12 cellular contexts compared by ENCODE assay signal in the genomic region with DNA sequence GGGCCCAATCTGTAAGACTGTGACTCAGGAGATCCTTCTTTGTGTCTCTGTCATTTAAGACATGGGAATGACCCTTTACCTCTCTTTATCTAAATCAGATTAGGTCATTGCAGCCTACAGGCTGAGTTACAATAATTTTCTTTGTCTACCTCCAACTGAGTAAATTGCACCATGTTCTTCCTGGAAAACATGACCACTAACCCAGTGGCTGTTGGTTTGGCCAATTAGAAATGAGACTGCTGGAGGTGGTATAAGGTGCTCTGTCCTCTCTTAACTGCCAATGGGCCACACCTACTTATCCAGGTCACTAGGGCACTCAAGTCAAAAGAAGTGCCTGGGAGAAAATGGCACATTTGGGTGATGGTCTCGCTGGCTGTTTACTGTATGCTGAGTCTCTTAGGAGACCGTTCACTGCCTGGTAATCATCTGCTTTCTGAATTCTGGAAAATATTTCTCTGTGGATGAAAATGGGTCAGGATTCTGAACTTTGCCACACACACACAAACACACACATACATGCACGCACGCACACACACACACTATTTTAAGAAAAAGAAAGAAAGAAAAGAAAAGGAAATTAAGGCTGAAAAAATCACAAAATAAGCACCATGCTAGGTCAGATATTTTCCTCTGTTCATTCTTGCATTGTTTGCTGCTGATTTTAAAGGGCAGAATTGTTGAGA. TPM values are rescaled to one million over a fixed set of nuclear protein-coding genes. Genes with fewer than 3 reads are reported as not detected.
A peak's percentile ranks its signal among the peaks of the same experiment; 100 is the strongest.
DNase-seq lines count a peak whose midpoint lies in the region; ATAC-seq and TF ChIP-seq lines count a peak whose summit lies in the region.
"Had no signal": no experiment of that assay in that cellular context is flagged by ENCODE, and none has a peak within 500 bp of the region (broad histone marks: within the 10 kb centered on the region; RNA-seq: fewer than 3 reads in every experiment).

No MANE protein-coding gene starts in this region.

- peak; percentile 51 for DNase-seq in DMS153 (lab: John Stamatoyannopoulos, UW)
- DNase-seq in DMS153 treated with DMSO at 0.1 percent for 48 hours (lab: John Stamatoyannopoulos, UW; ENCODE audit: unreplicated experiment): no peak
- DNase-seq in SW480 (ENCODE audit: low spot score): peak; percentile 25
- DNase-seq in heart left ventricle: no peak
- no peak for DNase-seq in spleen
- no peak for DNase-seq in 8988T
- no peak for DNase-seq in CD4-positive, alpha-beta T cell

- no peak for TF ChIP-seq CTCF in heart left ventricle (IDR thresholded peaks at IDR 0.05)
- no peak for TF ChIP-seq CTCF in spleen (IDR thresholded peaks at IDR 0.05 in 8 of 11, conservative IDR thresholded peaks at IDR 0.05 in 3 of 11)
- no peak for TF ChIP-seq CTCF in CD4-positive, alpha-beta T cell (IDR thresholded peaks at IDR 0.05)

- ATAC-seq in heart left ventricle: peak in 3 of 4 donors; percentile 16 to 38 (median 36)
- ATAC-seq in CD4-positive, alpha-beta T cell (ENCODE audit: poor library complexity): no peak
- no peak for ATAC-seq in esophagus mucosa

- CTCF ChIA-PET in CD4-positive, alpha-beta T cell (lab: Charles Lee): no interaction called here

- no peaks in the 10 kb centered on the region for H3K27me3 Mint-ChIP-seq in CD4-positive, alpha-beta T cell

- H3K27ac ChIP-seq in heart left ventricle (peak overlapping the region in 9 of 12 donors; percentile 17 to 56 (median 33)), spleen (peak overlapping the region in 5 of 8 donors; percentile 18 to 36 (median 29))
- H3K27ac ChIP-seq in CD4-positive, alpha-beta T cell (ENCODE audit: low read depth, low read length): no peak overlapping the region
- H3K27ac ChIP-seq: 22Rv1, epithelial cell of prostate had no signal

- no peak overlapping the region for H3K4me3 Mint-ChIP-seq in CD4-positive, alpha-beta T cell
- H3K4me3 Mint-ChIP-seq: nephron had no signal

- H3K4me1 ChIP-seq in heart left ventricle (peaks cover 0 to 56% (median 7%) of the 10 kb centered on the region in 12 donors), spleen (peaks cover 3 to 89% (median 32%) of the 10 kb centered on the region in 6 donors)

- H3K36me3 Mint-ChIP-seq in CD4-positive, alpha-beta T cell (ENCODE audit: low read depth): peaks cover 16% of the 10 kb centered on the region

- H3K27me3 ChIP-seq in heart left ventricle (no peaks in the 10 kb centered on the region), spleen (replicated peaks in 1 of 7) (no peaks in the 10 kb centered on the region)
- H3K27me3 ChIP-seq in CD4-positive, alpha-beta T cell (ENCODE audit: control insufficient read depth, insufficient read depth, low read length): no peaks in the 10 kb centered on the region

- TF ChIP-seq POLR2A in heart left ventricle (IDR thresholded peaks at IDR 0.05) (no peak), spleen (IDR thresholded peaks at IDR 0.05) (no peak)

- no peaks in the 10 kb centered on the region for H3K9me3 Mint-ChIP-seq in CD4-positive, alpha-beta T cell
- H3K9me3 Mint-ChIP-seq: nephron had no signal

- WGBS in heart left ventricle, 4 donors: 74 to 89% (median 80%) methylated on average over 4 of the region's 4 CpGs
- WGBS in spleen, 5 donors: 84 to 90% (median 87%) methylated on average over 4 of the region's 4 CpGs

- intact Hi-C loops in heart left ventricle (cut with DNase I) (no loop called here), spleen (cut with DNase I; ENCODE audit: low total_unique reads) (no loop called here)
- intact Hi-C loops in CD4-positive, alpha-beta T cell (cut with DNase I, micrococcal nuclease): no loop called here

- H3K9me3 ChIP-seq in heart left ventricle: no peaks in the 10 kb centered on the region
- no peaks in the 10 kb centered on the region for H3K9me3 ChIP-seq in spleen
- H3K9me3 ChIP-seq in CD4-positive, alpha-beta T cell (ENCODE audit: control insufficient read depth, low read length): no peaks in the 10 kb centered on the region
- H3K9me3 ChIP-seq: HAP-1 had no signal

- POLR2A ChIA-PET in CD4-positive, alpha-beta T cell (lab: Charles Lee): interaction anchor here (1.3 to 1.7 kb wide), 2 partner anchors 16 to 17 kb away, joined by 5 to 8 read pairs; a partner anchor contains a TSS

- H3K36me3 ChIP-seq in heart left ventricle (no peaks in the 10 kb centered on the region), spleen (peaks cover 0 to 6% (median 0%) of the 10 kb centered on the region in 6 donors)
- H3K36me3 ChIP-seq: HAP-1 had no signal

- peaks cover 63% of the 10 kb centered on the region for H3K4me1 Mint-ChIP-seq in CD4-positive, alpha-beta T cell (ENCODE audit: low read depth)

- H3K4me3 ChIP-seq in heart left ventricle (no peak overlapping the region), spleen (no peak overlapping the region)
- H3K4me3 ChIP-seq: HAP-1 had no signal

- no peak overlapping the region for H3K27ac Mint-ChIP-seq in CD4-positive, alpha-beta T cell

RNA-seq across cellular contexts. Expression of a gene that starts 16.4 kb away (rescaled TPM):
- total RNA-seq in heart left ventricle (1 to 10 TPM; 1.2 to 6.3 (median 3.9) TPM), spleen (10 to 100 TPM; 19.1 to 49.4 (median 27.9) TPM), esophagus mucosa (2.5 TPM)
- polyA plus RNA-seq in heart left ventricle (1 to 10 TPM; 1.0 to 1.2 TPM), spleen (10 to 100 TPM in 2 of 3 donors, 1 to 10 TPM in 1; 6.2 to 13.6 (median 10.7) TPM)
- total RNA-seq in CD4-positive, alpha-beta T cell: 10 to 100 TPM; 23.7 to 26.7 TPM

RNA-seq across cellular contexts. Expression of a gene that starts 44.8 kb away (rescaled TPM):
- total RNA-seq in heart left ventricle: 1 to 10 TPM in 1 of 9 donors, under 1 TPM in 1, not detected in 7; 0.52 to 5.9 TPM
- under 1 TPM in 1 of 2 donors, not detected in 1; 0.12 TPM for polyA plus RNA-seq in heart left ventricle
- total RNA-seq in spleen: 10 to 100 TPM in 1 of 7 donors, 1 to 10 TPM in 6; 4.8 to 11.5 (median 7.7) TPM
- polyA plus RNA-seq in spleen: 1 to 10 TPM; 2.2 to 7.5 (median 2.6) TPM
- total RNA-seq in CD4-positive, alpha-beta T cell: not detected
- 32.9 TPM for total RNA-seq in esophagus mucosa

RNA-seq across cellular contexts. Expression of a gene that starts 56.1 kb away (rescaled TPM):
- total RNA-seq in heart left ventricle (100 to 1,000 TPM in 4 of 9 donors, 10 to 100 TPM in 5; 70.9 to 244 (median 86.7) TPM), spleen (1,000 to 10,000 TPM in 1 of 7 donors, 100 to 1,000 TPM in 6; 128 to 1,421 (median 242) TPM), esophagus mucosa (53.0 TPM)
- polyA plus RNA-seq in heart left ventricle (100 to 1,000 TPM; 110 to 122 TPM), spleen (100 to 1,000 TPM; 104 to 324 (median 224) TPM)
- total RNA-seq in CD4-positive, alpha-beta T cell: 1 to 10 TPM; 1.8 to 2.1 TPM

Comparison
In these comparisons a context has a peak if more than half of its experiments do, and no peak if none do; other contexts are left out.
1. DNase-seq: peak in DMS153 (single experiment) and SW480 (single experiment); none in DMS153 treated with DMSO at 0.1 percent for 48 hours (single experiment), heart left ventricle (0 of 5), spleen (single experiment), 8988T (single experiment) and CD4-positive, alpha-beta T cell (0 of 10).
2. ATAC-seq: peak in heart left ventricle (3 of 4); none in CD4-positive, alpha-beta T cell (single experiment) and esophagus mucosa (single experiment).
3. RNA of a gene that starts 56.1 kb away (total RNA-seq): 128 to 1,421 TPM in spleen, 70.9 to 244 TPM in heart left ventricle and 53.0 TPM in esophagus mucosa (single experiment); 1.8 to 2.1 TPM in CD4-positive, alpha-beta T cell; every median in the first group is over 10 times any median in the second.